Comparison of ENCODE assay signal across 1 cellular context in genomic region chr2:21043744-21044532, GRCh38.
A peak's percentile ranks its signal among the peaks of the same experiment; 100 is the strongest.
TF ChIP-seq lines count a peak whose summit lies in the region.

Gene APOB (minus strand): TSS chr2:21044073. CDS start chr2:21043945, 128 bp downstream.

TF ChIP-seq in HepG2, 621 proteins besides CTCF, POLR2A, EP300 and RAD21 (continued from another document and continues in another):
- peak; percentile 71 for TF ChIP-seq HNF1A (IDR thresholded peaks at IDR 0.05; ENCODE audit: low read depth)
- peak; percentile 93 for TF ChIP-seq HNF1A (CRISPR knock-in tag; IDR thresholded peaks at IDR 0.05; ENCODE audit: borderline replicate concordance)
- TF ChIP-seq GATA4 (IDR thresholded peaks at IDR 0.05; ENCODE audit: borderline replicate concordance, low read depth): peak; percentile 94
- 0 out of 2 replicates have a peak, but pooled peaks have one; percentile 50 for TF ChIP-seq CHD2 (IDR thresholded peaks at IDR 0.05; ENCODE audit: low read depth, low read length)
- peak; percentile 96 for TF ChIP-seq NCOA2 (CRISPR knock-in tag; IDR thresholded peaks at IDR 0.05)
- TF ChIP-seq CEBPG (CRISPR knock-in tag; IDR thresholded peaks at IDR 0.05): peak; percentile 97
- no peak for TF ChIP-seq MTA3 (CRISPR knock-in tag; IDR thresholded peaks at IDR 0.05)
- TF ChIP-seq ATF1 (CRISPR knock-in tag; IDR thresholded peaks at IDR 0.05): no peak
- TF ChIP-seq RBAK (CRISPR knock-in tag; IDR thresholded peaks at IDR 0.05): no peak
- TF ChIP-seq ZNF335 (CRISPR knock-in tag; IDR thresholded peaks at IDR 0.05): peak; percentile 77; the same call in 1 of the 2 replicates
- TF ChIP-seq NCOA5 (CRISPR knock-in tag; IDR thresholded peaks at IDR 0.05): no peak; the same call in 1 of the 2 replicates
- TF ChIP-seq HOXA9 (CRISPR knock-in tag; IDR thresholded peaks at IDR 0.05; ENCODE audit: borderline replicate concordance): peak; percentile 90; the same call in 1 of the 2 replicates
- no peak for TF ChIP-seq SETDB1 (CRISPR knock-in tag; IDR thresholded peaks at IDR 0.05; ENCODE audit: borderline replicate concordance)
- peak; percentile 88 for TF ChIP-seq SATB2 (CRISPR knock-in tag; IDR thresholded peaks at IDR 0.05)
- TF ChIP-seq, protein P1, sequence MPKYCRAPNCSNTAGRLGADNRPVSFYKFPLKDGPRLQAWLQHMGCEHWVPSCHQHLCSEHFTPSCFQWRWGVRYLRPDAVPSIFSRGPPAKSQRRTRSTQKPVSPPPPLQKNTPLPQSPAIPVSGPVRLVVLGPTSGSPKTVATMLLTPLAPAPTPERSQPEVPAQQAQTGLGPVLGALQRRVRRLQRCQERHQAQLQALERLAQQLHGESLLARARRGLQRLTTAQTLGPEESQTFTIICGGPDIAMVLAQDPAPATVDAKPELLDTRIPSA (CRISPR knock-in tag; IDR thresholded peaks at IDR 0.05; ENCODE audit: borderline replicate concordance): 0 out of 2 replicates have a peak, but pooled peaks have one; percentile 89
- TF ChIP-seq ZNF772 (CRISPR knock-in tag; IDR thresholded peaks at IDR 0.05): peak; percentile 93
- no peak; the same call in 1 of the 2 replicates for TF ChIP-seq ZC3H13 (CRISPR knock-in tag; IDR thresholded peaks at IDR 0.05)
- peak; percentile 89 for TF ChIP-seq ZEB1 (IDR thresholded peaks at IDR 0.05; ENCODE audit: insufficient replicate concordance, low read depth)
- TF ChIP-seq ZNF75D (CRISPR knock-in tag; IDR thresholded peaks at IDR 0.05; ENCODE audit: borderline replicate concordance): 0 out of 2 replicates have a peak, but pooled peaks have one; percentile 28
- TF ChIP-seq ATAD3A (CRISPR knock-in tag; IDR thresholded peaks at IDR 0.05): 0 out of 2 replicates have a peak, but pooled peaks have one; percentile 19
- TF ChIP-seq, protein P2, sequence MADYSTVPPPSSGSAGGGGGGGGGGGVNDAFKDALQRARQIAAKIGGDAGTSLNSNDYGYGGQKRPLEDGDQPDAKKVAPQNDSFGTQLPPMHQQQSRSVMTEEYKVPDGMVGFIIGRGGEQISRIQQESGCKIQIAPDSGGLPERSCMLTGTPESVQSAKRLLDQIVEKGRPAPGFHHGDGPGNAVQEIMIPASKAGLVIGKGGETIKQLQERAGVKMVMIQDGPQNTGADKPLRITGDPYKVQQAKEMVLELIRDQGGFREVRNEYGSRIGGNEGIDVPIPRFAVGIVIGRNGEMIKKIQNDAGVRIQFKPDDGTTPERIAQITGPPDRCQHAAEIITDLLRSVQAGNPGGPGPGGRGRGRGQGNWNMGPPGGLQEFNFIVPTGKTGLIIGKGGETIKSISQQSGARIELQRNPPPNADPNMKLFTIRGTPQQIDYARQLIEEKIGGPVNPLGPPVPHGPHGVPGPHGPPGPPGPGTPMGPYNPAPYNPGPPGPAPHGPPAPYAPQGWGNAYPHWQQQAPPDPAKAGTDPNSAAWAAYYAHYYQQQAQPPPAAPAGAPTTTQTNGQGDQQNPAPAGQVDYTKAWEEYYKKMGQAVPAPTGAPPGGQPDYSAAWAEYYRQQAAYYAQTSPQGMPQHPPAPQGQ (CRISPR knock-in tag; IDR thresholded peaks at IDR 0.05; ENCODE audit: borderline replicate concordance): no peak; the same call in 1 of the 2 replicates
- peak; percentile 99 for TF ChIP-seq HOXA5 (CRISPR knock-in tag; IDR thresholded peaks at IDR 0.05)
- TF ChIP-seq AGO2 (optimal IDR thresholded peaks at IDR 0.05; ENCODE audit: low read depth, low read length): peak; percentile 100
- peak; percentile 78 for TF ChIP-seq ZNF629 (CRISPR knock-in tag; conservative IDR thresholded peaks at IDR 0.05)
- TF ChIP-seq ZNF614 (CRISPR knock-in tag; IDR thresholded peaks at IDR 0.05; ENCODE audit: borderline replicate concordance): peak; percentile 89
- peak; percentile 59 for TF ChIP-seq ZNF225 (CRISPR knock-in tag; IDR thresholded peaks at IDR 0.05)
- no peak for TF ChIP-seq ASH2L (IDR thresholded peaks at IDR 0.05; ENCODE audit: insufficient read length, low read depth, low read length)
- TF ChIP-seq ZBTB1 (CRISPR knock-in tag; IDR thresholded peaks at IDR 0.05; ENCODE audit: borderline replicate concordance): no peak
- no peak for TF ChIP-seq KMT2B (CRISPR knock-in tag; IDR thresholded peaks at IDR 0.05)
- TF ChIP-seq ZNF589 (CRISPR knock-in tag; conservative IDR thresholded peaks at IDR 0.05): peak; percentile 29; the same call in 1 of the 2 replicates
- peak; percentile 79 for TF ChIP-seq ZNF501 (CRISPR knock-in tag; IDR thresholded peaks at IDR 0.05)
- TF ChIP-seq GATAD2A (CRISPR knock-in tag; IDR thresholded peaks at IDR 0.05): peak; percentile 91
- TF ChIP-seq BCL6 (CRISPR knock-in tag; IDR thresholded peaks at IDR 0.05): peak; percentile 93
- TF ChIP-seq SRY (CRISPR knock-in tag; IDR thresholded peaks at IDR 0.05): peak; percentile 85; the same call in 1 of the 2 replicates
- TF ChIP-seq ZFP41 (CRISPR knock-in tag; IDR thresholded peaks at IDR 0.05; ENCODE audit: borderline replicate concordance): no peak; the same call in none of the 2 replicates
- TF ChIP-seq ZNF367 (CRISPR knock-in tag; IDR thresholded peaks at IDR 0.05; ENCODE audit: borderline replicate concordance): peak; percentile 92
- TF ChIP-seq ZNF326 (CRISPR knock-in tag; IDR thresholded peaks at IDR 0.05; ENCODE audit: borderline replicate concordance): no peak
- peak; percentile 88; the same call in 1 of the 2 replicates for TF ChIP-seq ZFP62 (CRISPR knock-in tag; IDR thresholded peaks at IDR 0.05)
- peak; percentile 75; the same call in 1 of the 2 replicates for TF ChIP-seq RNF2 (conservative IDR thresholded peaks at IDR 0.05; ENCODE audit: low read depth)
- TF ChIP-seq ZNF20 (CRISPR knock-in tag; IDR thresholded peaks at IDR 0.05): peak; percentile 73; the same call in 1 of the 2 replicates
- TF ChIP-seq ZNF264 (CRISPR knock-in tag; IDR thresholded peaks at IDR 0.05): peak; percentile 98
- TF ChIP-seq GATAD1 (CRISPR knock-in tag; IDR thresholded peaks at IDR 0.05): peak; percentile 67
- TF ChIP-seq, protein P3, sequence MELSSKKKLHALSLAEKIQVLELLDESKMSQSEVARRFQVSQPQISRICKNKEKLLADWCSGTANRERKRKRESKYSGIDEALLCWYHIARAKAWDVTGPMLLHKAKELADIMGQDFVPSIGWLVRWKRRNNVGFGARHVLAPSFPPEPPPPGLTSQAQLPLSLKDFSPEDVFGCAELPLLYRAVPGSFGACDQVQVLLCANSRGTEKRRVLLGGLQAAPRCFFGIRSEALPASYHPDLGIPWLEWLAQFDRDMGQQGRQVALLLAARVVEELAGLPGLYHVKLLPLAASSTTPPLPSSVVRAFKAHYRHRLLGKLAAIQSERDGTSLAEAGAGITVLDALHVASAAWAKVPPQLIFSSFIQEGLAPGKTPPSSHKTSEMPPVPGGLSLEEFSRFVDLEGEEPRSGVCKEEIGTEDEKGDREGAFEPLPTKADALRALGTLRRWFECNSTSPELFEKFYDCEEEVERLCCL (CRISPR knock-in tag; IDR thresholded peaks at IDR 0.05; ENCODE audit: borderline replicate concordance): no peak
- TF ChIP-seq ZNF567 (CRISPR knock-in tag; IDR thresholded peaks at IDR 0.05; ENCODE audit: borderline replicate concordance): peak; percentile 80; the same call in 1 of the 2 replicates
- peak; percentile 57 for TF ChIP-seq HIVEP1 (CRISPR knock-in tag; IDR thresholded peaks at IDR 0.05)
- TF ChIP-seq ZNF543 (CRISPR knock-in tag; IDR thresholded peaks at IDR 0.05): peak; percentile 65; the same call in 1 of the 2 replicates
- TF ChIP-seq DPF2 (CRISPR knock-in tag; IDR thresholded peaks at IDR 0.05; ENCODE audit: borderline replicate concordance, low read depth): peak; percentile 97
- no peak for TF ChIP-seq PTBP1 (IDR thresholded peaks at IDR 0.05; ENCODE audit: low read depth, low read length, poor library complexity, severe bottlenecking)
- TF ChIP-seq ZNF761 (CRISPR knock-in tag; conservative IDR thresholded peaks at IDR 0.05): peak; percentile 91
- TF ChIP-seq ZKSCAN5 (CRISPR knock-in tag; IDR thresholded peaks at IDR 0.05): no peak
- TF ChIP-seq ZNF782 (CRISPR knock-in tag; IDR thresholded peaks at IDR 0.05; ENCODE audit: borderline replicate concordance): peak; percentile 96
- TF ChIP-seq THRA (CRISPR knock-in tag; IDR thresholded peaks at IDR 0.05; ENCODE audit: borderline replicate concordance): peak; percentile 90
- TF ChIP-seq ZNF737 (CRISPR knock-in tag; IDR thresholded peaks at IDR 0.05; ENCODE audit: borderline replicate concordance): 0 out of 2 replicates have a peak, but pooled peaks have one; percentile 60
- peak; percentile 87 for TF ChIP-seq ZNF510 (CRISPR knock-in tag; IDR thresholded peaks at IDR 0.05; ENCODE audit: low read depth)
- TF ChIP-seq, protein P4, sequence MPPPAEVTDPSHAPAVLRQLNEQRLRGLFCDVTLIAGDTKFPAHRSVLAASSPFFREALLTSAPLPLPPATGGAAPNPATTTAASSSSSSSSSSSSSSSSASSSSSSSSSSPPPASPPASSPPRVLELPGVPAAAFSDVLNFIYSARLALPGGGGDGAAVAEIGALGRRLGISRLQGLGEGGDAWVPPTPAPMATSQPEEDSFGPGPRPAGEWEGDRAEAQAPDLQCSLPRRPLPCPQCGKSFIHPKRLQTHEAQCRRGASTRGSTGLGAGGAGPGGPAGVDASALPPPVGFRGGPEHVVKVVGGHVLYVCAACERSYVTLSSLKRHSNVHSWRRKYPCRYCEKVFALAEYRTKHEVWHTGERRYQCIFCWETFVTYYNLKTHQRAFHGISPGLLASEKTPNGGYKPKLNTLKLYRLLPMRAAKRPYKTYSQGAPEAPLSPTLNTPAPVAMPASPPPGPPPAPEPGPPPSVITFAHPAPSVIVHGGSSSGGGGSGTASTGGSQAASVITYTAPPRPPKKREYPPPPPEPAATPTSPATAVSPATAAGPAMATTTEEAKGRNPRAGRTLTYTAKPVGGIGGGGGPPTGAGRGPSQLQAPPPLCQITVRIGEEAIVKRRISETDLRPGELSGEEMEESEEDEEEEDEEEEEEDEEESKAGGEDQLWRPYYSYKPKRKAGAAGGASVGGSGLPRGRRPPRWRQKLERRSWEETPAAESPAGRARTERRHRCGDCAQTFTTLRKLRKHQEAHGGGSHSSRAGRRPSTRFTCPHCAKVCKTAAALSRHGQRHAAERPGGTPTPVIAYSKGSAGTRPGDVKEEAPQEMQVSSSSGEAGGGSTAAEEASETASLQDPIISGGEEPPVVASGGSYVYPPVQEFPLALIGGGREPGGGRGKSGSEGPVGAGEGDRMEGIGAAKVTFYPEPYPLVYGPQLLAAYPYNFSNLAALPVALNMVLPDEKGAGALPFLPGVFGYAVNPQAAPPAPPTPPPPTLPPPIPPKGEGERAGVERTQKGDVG (CRISPR knock-in tag; IDR thresholded peaks at IDR 0.05; ENCODE audit: borderline replicate concordance): peak; percentile 96
- TF ChIP-seq HDAC6 (IDR thresholded peaks at IDR 0.05; ENCODE audit: low read depth, low read length): 0 out of 2 replicates have a peak, but pooled peaks have one; percentile 40
- TF ChIP-seq ZNF3 (CRISPR knock-in tag; IDR thresholded peaks at IDR 0.05): peak; percentile 64; the same call in 1 of the 2 replicates
- TF ChIP-seq ZNF720 (CRISPR knock-in tag; IDR thresholded peaks at IDR 0.05): no peak; the same call in 1 of the 2 replicates
- TF ChIP-seq GTF3A (CRISPR knock-in tag; conservative IDR thresholded peaks at IDR 0.05): 0 out of 2 replicates have a peak, but pooled peaks have one; percentile 89
- TF ChIP-seq NFKB2 (CRISPR knock-in tag; IDR thresholded peaks at IDR 0.05; ENCODE audit: borderline replicate concordance): peak; percentile 91; the same call in 1 of the 2 replicates
- TF ChIP-seq ZNF430 (CRISPR knock-in tag; IDR thresholded peaks at IDR 0.05): peak; percentile 70; the same call in 1 of the 2 replicates
- TF ChIP-seq ZNF17 (CRISPR knock-in tag; IDR thresholded peaks at IDR 0.05): no peak
- peak; percentile 97 for TF ChIP-seq FLYWCH1 (CRISPR knock-in tag; IDR thresholded peaks at IDR 0.05)
- TF ChIP-seq E2F5 (CRISPR knock-in tag; conservative IDR thresholded peaks at IDR 0.05): peak; percentile 86
- TF ChIP-seq MEIS1 (CRISPR knock-in tag; IDR thresholded peaks at IDR 0.05; ENCODE audit: borderline replicate concordance): 0 out of 2 replicates have a peak, but pooled peaks have one; percentile 70
